Comparison of ENCODE assay signal across 8 cellular contexts in genomic region chr17:1490643-1491405, GRCh38. TPM values are rescaled to one million over a fixed set of nuclear protein-coding genes. Genes with fewer than 3 reads are reported as not detected.
A peak's percentile ranks its signal among the peaks of the same experiment; 100 is the strongest.
DNase-seq lines count a peak whose midpoint lies in the region; ATAC-seq lines count a peak whose summit lies in the region.

No MANE protein-coding gene starts in this region.

- H3K27ac Mint-ChIP-seq in activated CD4-positive, alpha-beta memory T cell treated with anti-CD3 and anti-CD28 coated beads, Interleukin-2, amount 10 ng/mL, durations not matched to agents 7 days and 5 days: peak overlapping the region; percentile 69
- peak overlapping the region; percentile 0 for H3K27ac Mint-ChIP-seq in stimulated activated naive CD8-positive, alpha-beta T cell treated with anti-CD3 and anti-CD28 coated beads, Interleukin-15, Interleukin-2, amounts not matched to agents 100 ng/mL and 50 ng/mL, for 24 hours

- POLR2A ChIA-PET in activated CD4-positive, alpha-beta memory T cell treated with anti-CD3 and anti-CD28 coated beads, Interleukin-2, amount 10 ng/mL, durations not matched to agents 7 days and 5 days (lab: Charles Lee): interaction anchor here (1.4 kb wide), 1 partner anchor 25 kb away, joined by 3 read pairs; no protein-coding TSS in a partner anchor

- no peaks in the 10 kb centered on the region for H3K9me3 Mint-ChIP-seq in activated CD4-positive, alpha-beta memory T cell treated with anti-CD3 and anti-CD28 coated beads, Interleukin-2, amount 10 ng/mL, durations not matched to agents 7 days and 5 days
- no peaks in the 10 kb centered on the region for H3K9me3 Mint-ChIP-seq in stimulated activated naive CD8-positive, alpha-beta T cell treated with anti-CD3 and anti-CD28 coated beads, Interleukin-15, Interleukin-2, amounts not matched to agents 100 ng/mL and 50 ng/mL, for 24 hours

- no peaks in the 10 kb centered on the region for H3K27me3 ChIP-seq in endocrine pancreas (ENCODE audit: control insufficient read depth, insufficient read depth, low read length)
- peaks cover 10% of the 10 kb centered on the region for H3K27me3 ChIP-seq in mononuclear cell (ENCODE audit: insufficient read depth, low read length)

- ATAC-seq in GM18498 (IDR thresholded peaks at IDR 0.05; ENCODE audit: unreplicated experiment) (peak; percentile 60), HG02763 (IDR thresholded peaks at IDR 0.05; ENCODE audit: unreplicated experiment) (peak; percentile 38), HG03469 (IDR thresholded peaks at IDR 0.05; ENCODE audit: unreplicated experiment) (no peak)

- H3K36me3 Mint-ChIP-seq in activated CD4-positive, alpha-beta memory T cell treated with anti-CD3 and anti-CD28 coated beads, Interleukin-2, amount 10 ng/mL, durations not matched to agents 7 days and 5 days (ENCODE audit: low read depth): peaks cover 10% of the 10 kb centered on the region
- no peaks in the 10 kb centered on the region for H3K36me3 Mint-ChIP-seq in stimulated activated naive CD8-positive, alpha-beta T cell treated with anti-CD3 and anti-CD28 coated beads, Interleukin-15, Interleukin-2, amounts not matched to agents 100 ng/mL and 50 ng/mL, for 24 hours (ENCODE audit: low read depth)

- H3K36me3 ChIP-seq in endocrine pancreas (ENCODE audit: control insufficient read depth, insufficient read depth, low read length): no peaks in the 10 kb centered on the region

- H3K9me3 ChIP-seq in endocrine pancreas (ENCODE audit: control insufficient read depth, low read length) (no peaks in the 10 kb centered on the region), mononuclear cell (ENCODE audit: low read depth, low read length) (no peaks in the 10 kb centered on the region)

- peak overlapping the region; percentile 87 for H3K9ac ChIP-seq in endocrine pancreas (ENCODE audit: control insufficient read depth, insufficient read depth, low read length)

- peaks cover 40% of the 10 kb centered on the region for H3K4me1 Mint-ChIP-seq in activated CD4-positive, alpha-beta memory T cell treated with anti-CD3 and anti-CD28 coated beads, Interleukin-2, amount 10 ng/mL, durations not matched to agents 7 days and 5 days
- H3K4me1 Mint-ChIP-seq in stimulated activated naive CD8-positive, alpha-beta T cell treated with anti-CD3 and anti-CD28 coated beads, Interleukin-15, Interleukin-2, amounts not matched to agents 100 ng/mL and 50 ng/mL, for 24 hours (ENCODE audit: low read depth): peaks cover 34% of the 10 kb centered on the region

- H3K4me3 ChIP-seq in endocrine pancreas (ENCODE audit: control insufficient read depth, insufficient read depth, low read length): no peak overlapping the region
- H3K4me3 ChIP-seq in mononuclear cell (ENCODE audit: low read length): peak overlapping the region; percentile 53

- H3K4me3 Mint-ChIP-seq in activated CD4-positive, alpha-beta memory T cell treated with anti-CD3 and anti-CD28 coated beads, Interleukin-2, amount 10 ng/mL, durations not matched to agents 7 days and 5 days: peak overlapping the region; percentile 85
- peak overlapping the region; percentile 80 for H3K4me3 Mint-ChIP-seq in stimulated activated naive CD8-positive, alpha-beta T cell treated with anti-CD3 and anti-CD28 coated beads, Interleukin-15, Interleukin-2, amounts not matched to agents 100 ng/mL and 50 ng/mL, for 24 hours

- H3K4me1 ChIP-seq in endocrine pancreas (ENCODE audit: control insufficient read depth, insufficient read depth, low read length) (no peaks in the 10 kb centered on the region), mononuclear cell (ENCODE audit: insufficient read depth, low read length) (peaks cover 55% of the 10 kb centered on the region)

- CTCF ChIA-PET in activated CD4-positive, alpha-beta memory T cell treated with anti-CD3 and anti-CD28 coated beads, Interleukin-2, amount 10 ng/mL, durations not matched to agents 7 days and 5 days (lab: Charles Lee): no interaction called here

- DNase-seq in NCI-H510A (lab: John Stamatoyannopoulos, UW): peak; percentile 43
- DNase-seq in activated CD4-positive, alpha-beta memory T cell treated with anti-CD3 and anti-CD28 coated beads, Interleukin-2, amount 10 ng/mL, durations not matched to agents 7 days and 5 days: peak; percentile 76

- peaks cover 2% of the 10 kb centered on the region for H3K27me3 Mint-ChIP-seq in activated CD4-positive, alpha-beta memory T cell treated with anti-CD3 and anti-CD28 coated beads, Interleukin-2, amount 10 ng/mL, durations not matched to agents 7 days and 5 days
- no peaks in the 10 kb centered on the region for H3K27me3 Mint-ChIP-seq in stimulated activated naive CD8-positive, alpha-beta T cell treated with anti-CD3 and anti-CD28 coated beads, Interleukin-15, Interleukin-2, amounts not matched to agents 100 ng/mL and 50 ng/mL, for 24 hours

RNA-seq across cellular contexts. Expression of gene MYO1C, which starts 1.7 kb away (rescaled TPM):
- total RNA-seq in activated CD4-positive, alpha-beta memory T cell treated with anti-CD3 and anti-CD28 coated beads, Interleukin-2, amount 10 ng/mL, durations not matched to agents 7 days and 5 days: 10 to 100 TPM; 59.3 to 64.8 TPM
- total RNA-seq in mononuclear cell: 12.1 TPM

RNA-seq across cellular contexts. Expression of gene INPP5K, which starts 25.6 kb away (rescaled TPM):
- 10 to 100 TPM; 52.4 to 58.1 TPM for total RNA-seq in activated CD4-positive, alpha-beta memory T cell treated with anti-CD3 and anti-CD28 coated beads, Interleukin-2, amount 10 ng/mL, durations not matched to agents 7 days and 5 days
- 102 TPM for total RNA-seq in mononuclear cell

RNA-seq across cellular contexts. Expression of gene CRK, which starts 34.8 kb away (rescaled TPM):
- total RNA-seq in activated CD4-positive, alpha-beta memory T cell treated with anti-CD3 and anti-CD28 coated beads, Interleukin-2, amount 10 ng/mL, durations not matched to agents 7 days and 5 days: 10 to 100 TPM; 19.9 to 21.9 TPM
- 20.0 TPM for total RNA-seq in mononuclear cell
